In the genomic region with DNA sequence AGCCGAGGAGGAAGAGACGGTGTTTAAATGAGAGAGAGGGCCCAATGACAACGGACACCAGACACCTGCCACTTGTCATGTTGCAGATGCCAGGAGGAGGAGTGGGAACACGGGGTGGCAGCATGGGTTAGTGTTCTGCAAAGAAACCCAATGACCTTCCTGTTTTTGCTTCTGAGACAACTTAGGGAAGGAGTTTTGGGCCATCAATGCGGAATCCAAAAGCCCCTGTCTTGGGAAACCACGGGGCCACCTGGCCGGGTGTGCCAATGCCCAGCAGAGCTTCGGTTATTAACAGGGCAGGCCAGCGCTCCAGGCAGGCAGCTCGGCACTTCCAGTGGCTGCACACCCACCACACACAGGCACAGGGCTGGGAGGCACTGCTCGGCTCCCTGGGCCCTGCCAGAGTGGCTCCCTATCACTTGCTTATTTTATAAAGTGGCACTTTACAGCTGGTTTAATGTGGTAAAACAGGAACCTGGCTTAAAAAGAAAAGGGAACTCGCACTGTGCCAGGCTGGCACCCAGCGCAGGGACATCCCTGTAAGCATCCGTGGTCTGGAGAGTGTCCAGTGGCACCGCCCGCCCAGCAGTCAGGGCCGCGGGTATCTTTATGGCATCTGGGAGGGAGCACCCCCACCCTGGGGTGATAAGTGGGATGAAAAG, we compare ENCODE assay signal across 9 cellular contexts. TPM values are rescaled to one million over a fixed set of nuclear protein-coding genes. Genes with fewer than 3 reads are reported as not detected.
DNase-seq lines count a peak whose midpoint lies in the region; ATAC-seq and TF ChIP-seq lines count a peak whose summit lies in the region.
"Had no signal": no experiment of that assay in that cellular context is flagged by ENCODE, and none has a peak within 500 bp of the region (broad histone marks: within the 10 kb centered on the region; RNA-seq: fewer than 3 reads in every experiment).

No MANE protein-coding gene starts in this region.

- DNase-seq in KBM-7 (peak; percentile 57), SKM-1 treated with dmso at 0.1 percent for 144 hours (lab: John Stamatoyannopoulos, UW; ENCODE audit: unreplicated experiment) (peak; percentile 35), sciatic nerve (ENCODE audit: low spot score) (no peak), AG08395 (ENCODE audit: low spot score) (no peak), nephron progenitor cell (no peak), HFFc6 (no peak), NCI-H1417 treated with DMSO at 0.1 percent for 48 hours (lab: John Stamatoyannopoulos, UW) (no peak)
- DNase-seq: ovary had no signal

- H3K36me3 Mint-ChIP-seq in nephron progenitor cell (ENCODE audit: low read depth) (no peaks in the 10 kb centered on the region), HFFc6 (ENCODE audit: low read depth) (no peaks in the 10 kb centered on the region)

- H3K27ac Mint-ChIP-seq in nephron progenitor cell (no peak overlapping the region), HFFc6 (no peak overlapping the region; the same call in 1 of the 2 replicates)

- TF ChIP-seq CTCF in gastroesophageal sphincter (IDR thresholded peaks at IDR 0.05), result no peak
- TF ChIP-seq CTCF in nephron progenitor cell (IDR thresholded peaks at IDR 0.05), result no peak
- no peak for TF ChIP-seq CTCF in HFFc6 (IDR thresholded peaks at IDR 0.05)

- H3K9me3 Mint-ChIP-seq in nephron progenitor cell (no peaks in the 10 kb centered on the region), HFFc6 (no peaks in the 10 kb centered on the region)

- ATAC-seq in gastroesophageal sphincter (peak; percentile 23), sciatic nerve (peak; percentile 56)

- no peak overlapping the region for H3K4me3 ChIP-seq in gastroesophageal sphincter
- H3K4me3 ChIP-seq: ovary had no signal

- no peaks in the 10 kb centered on the region for H3K27me3 Mint-ChIP-seq in nephron progenitor cell (ENCODE audit: low read depth, poor library complexity)
- H3K27me3 Mint-ChIP-seq in HFFc6 (ENCODE audit: insufficient read depth), result peaks cover 1% of the 10 kb centered on the region

- in situ Hi-C loops in KBM-7 (cut with MboI; ENCODE audit: low pct_unique_long_range_greater_than_20kb, low sequenced_read_pairs), result no loop called here

- no peak for TF ChIP-seq POLR2A in gastroesophageal sphincter (IDR thresholded peaks at IDR 0.05)

- no peaks in the 10 kb centered on the region for H3K27me3 ChIP-seq in gastroesophageal sphincter
- H3K27me3 ChIP-seq: ovary had no signal

- no peak for TF ChIP-seq EP300 in gastroesophageal sphincter (IDR thresholded peaks at IDR 0.05)

- 50 to 80% methylated on average over 1 to 9 of the region's 18 CpGs for WGBS in gastroesophageal sphincter (ENCODE audit: low coverage in 1 of 2), 2 donors

- no peaks in the 10 kb centered on the region for H3K9me3 ChIP-seq in gastroesophageal sphincter
- H3K9me3 ChIP-seq: ovary had no signal

- H3K4me1 ChIP-seq in gastroesophageal sphincter, result peaks cover 4 to 100% (median 90%) of the 10 kb centered on the region in 3 donors

- H3K4me1 Mint-ChIP-seq in nephron progenitor cell, result peaks cover 67% of the 10 kb centered on the region
- peaks cover 50% of the 10 kb centered on the region for H3K4me1 Mint-ChIP-seq in HFFc6 (ENCODE audit: low read depth)

- H3K36me3 ChIP-seq in gastroesophageal sphincter, result no peaks in the 10 kb centered on the region
- H3K36me3 ChIP-seq: ovary had no signal

- H3K4me3 Mint-ChIP-seq in nephron progenitor cell, result no peak overlapping the region
- H3K4me3 Mint-ChIP-seq in HFFc6, result no peak overlapping the region

- H3K27ac ChIP-seq in gastroesophageal sphincter, result peak overlapping the region in 3 of 4 donors; percentile 63 to 69 (median 68)
- H3K27ac ChIP-seq: ovary had no signal

- intact Hi-C loops in sciatic nerve (cut with DNase I), result no loop called here

RNA-seq across cellular contexts. Expression of gene ELL, which starts 19.1 kb away (rescaled TPM):
- 10 to 100 TPM; 12.5 to 19.0 (median 14.7) TPM for total RNA-seq in gastroesophageal sphincter
- total RNA-seq in sciatic nerve, result 28.9 TPM
- 10 to 100 TPM; 15.7 to 17.8 (median 16.4) TPM for total RNA-seq in HFFc6 (2021; fragmentation: NEBNext Ultra II Directional; extraction: Animal tissue kit (Norgen Biotek cat#: 25700))

RNA-seq across cellular contexts. Expression of gene FKBP8, which starts 40.6 kb away (rescaled TPM):
- 100 to 1,000 TPM; 408 to 436 (median 418) TPM for total RNA-seq in gastroesophageal sphincter
- total RNA-seq in sciatic nerve, result 296 TPM
- total RNA-seq in HFFc6 (2021; fragmentation: NEBNext Ultra II Directional; extraction: Animal tissue kit (Norgen Biotek cat#: 25700)), result 100 to 1,000 TPM; 229 to 284 (median 241) TPM

RNA-seq across cellular contexts. Expression of gene KXD1, which starts 54.9 kb away (rescaled TPM):
- total RNA-seq in gastroesophageal sphincter (100 to 1,000 TPM; 130 to 137 (median 135) TPM), sciatic nerve (97.2 TPM)
- total RNA-seq in HFFc6 (2021; fragmentation: NEBNext Ultra II Directional; extraction: Animal tissue kit (Norgen Biotek cat#: 25700)), result 100 to 1,000 TPM; 109 to 123 (median 115) TPM

Comparison
In these comparisons a context has a peak if more than half of its experiments do, and no peak if none do; other contexts are left out.
1. DNase-seq: peak in KBM-7 (single experiment) and SKM-1 treated with dmso at 0.1 percent for 144 hours (single experiment); none in sciatic nerve (single experiment), AG08395 (single experiment), nephron progenitor cell (single experiment), HFFc6 (single experiment) and NCI-H1417 treated with DMSO at 0.1 percent for 48 hours (single experiment).